ENCODE assay signal across 27 cellular contexts in the genomic region with DNA sequence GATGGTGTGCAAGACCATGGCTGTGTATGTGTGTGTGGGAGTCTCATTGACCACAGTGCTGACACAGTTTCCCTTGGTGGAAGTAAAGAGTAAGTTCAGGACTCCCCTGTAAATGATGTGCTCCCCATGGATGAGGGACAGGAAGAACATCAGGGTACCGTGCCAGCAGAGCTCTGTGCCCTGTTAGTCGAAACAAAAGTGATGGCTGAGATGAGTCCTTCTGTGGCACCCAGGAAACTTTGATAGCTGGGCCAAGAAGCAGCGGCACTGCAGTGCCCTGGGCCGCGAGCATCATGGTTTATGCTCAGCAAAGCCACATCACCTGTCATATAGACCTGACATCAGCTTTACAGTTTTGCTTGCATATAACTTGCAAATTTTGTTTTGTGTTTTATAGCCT.
"Had no signal": no experiment of that assay in that cellular context is flagged by ENCODE, and none has a peak within 500 bp of the region (broad histone marks: within the 10 kb centered on the region; RNA-seq: fewer than 3 reads in every experiment).

No MANE protein-coding gene starts in this region.

- H3K36me3 Mint-ChIP-seq: stimulated activated memory B cell treated with anti-CD40 and anti-IgM and Interleukin-4, amounts not matched to agents 10 μg/mL and 1 μg/mL and 100 μg/mL, for 72 hours had no signal

- H3K27me3 Mint-ChIP-seq: stimulated activated memory B cell treated with anti-CD40 and anti-IgM and Interleukin-4, amounts not matched to agents 10 μg/mL and 1 μg/mL and 100 μg/mL, for 72 hours had no signal

- H3K4me3 Mint-ChIP-seq: activated CD4-positive, alpha-beta memory T cell treated with anti-CD3 and anti-CD28 coated beads, Interleukin-2, amount 10 ng/mL, durations not matched to agents 7 days and 5 days; activated CD4-positive, alpha-beta T cell treated with anti-CD3 and anti-CD28 coated beads, Interleukin-2, amount 10 ng/mL, durations not matched to agents 24 days and 14 days; activated T-cell treated with anti-CD3 and anti-CD28 coated beads, Interleukin-2, amount 50 U/mL, for 24 hours; nephron; stimulated activated memory B cell treated with anti-CD40 and anti-IgM and Interleukin-4, amounts not matched to agents 10 μg/mL and 1 μg/mL and 100 μg/mL, for 72 hours; stimulated activated naive CD8-positive, alpha-beta T cell treated with anti-CD3 and anti-CD28 coated beads, Interleukin-15, amount 100 ng/mL, for 72 hours had no signal

- H3K27ac Mint-ChIP-seq: activated CD4-positive, alpha-beta memory T cell treated with anti-CD3 and anti-CD28 coated beads, Interleukin-2, amount 10 ng/mL, durations not matched to agents 7 days and 5 days; activated CD4-positive, alpha-beta T cell treated with anti-CD3 and anti-CD28 coated beads, Interleukin-2, amount 10 ng/mL, durations not matched to agents 24 days and 14 days; activated T-cell treated with anti-CD3 and anti-CD28 coated beads, Interleukin-2, amount 50 U/mL, for 24 hours; stimulated activated memory B cell treated with anti-CD40 and anti-IgM and Interleukin-4, amounts not matched to agents 10 μg/mL and 1 μg/mL and 100 μg/mL, for 72 hours; stimulated activated naive CD8-positive, alpha-beta T cell treated with anti-CD3 and anti-CD28 coated beads, Interleukin-15, amount 100 ng/mL, for 72 hours had no signal

- H3K4me3 ChIP-seq: colonic mucosa, esophagus squamous epithelium, left lung, lower lobe of right lung, pancreas, prostate gland, skin epidermis, thyroid gland had no signal

- H3K9me3 ChIP-seq: colonic mucosa, esophagus squamous epithelium, left lung, lower lobe of right lung, neutrophil, pancreas, prostate gland, thyroid gland had no signal

- H3K4me1 ChIP-seq: colonic mucosa, left lung, lower lobe of right lung, pancreas, prostate gland, thyroid gland had no signal

- H3K27me3 ChIP-seq: colonic mucosa, esophagus squamous epithelium, left lung, neutrophil, pancreas, thyroid gland had no signal

- DNase-seq: activated CD4-positive, alpha-beta memory T cell treated with anti-CD3 and anti-CD28 coated beads, Interleukin-2, amount 10 ng/mL, durations not matched to agents 7 days and 5 days; activated CD4-positive, alpha-beta T cell treated with anti-CD3 and anti-CD28 coated beads, Interleukin-2, amount 10 ng/mL, durations not matched to agents 24 days and 14 days; activated CD8-positive, alpha-beta memory T cell treated with anti-CD3 and anti-CD28 coated beads, Interleukin-2, amount 50 U/mL, for 48 hours; activated gamma-delta T cell treated with Interleukin-2 at 50 U/mL for 16 hours; activated naive CD4-positive, alpha-beta T cell treated with anti-CD3 and anti-CD28 coated beads, Interleukin-2, amount 50 U/mL, for 16 hours; activated T-cell treated with anti-CD3 and anti-CD28 coated beads, Interleukin-2, amount 50 U/mL, for 24 hours; colonic mucosa; effector CD8-positive, alpha-beta T cell; esophagus squamous epithelium; left lung; lower lobe of right lung; pancreas; retina; stimulated activated CD4-positive, alpha-beta T cell treated with anti-CD3 and anti-CD28 coated beads, Interleukin-4, amount 100 ng/mL, for 4 hours; stimulated activated CD8-positive, alpha-beta memory T cell treated with anti-CD3 and anti-CD28 coated beads, Interleukin-4, amount 100 ng/mL, for 48 hours; stimulated activated naive CD8-positive, alpha-beta T cell treated with anti-CD3 and anti-CD28 coated beads, Interleukin-15, amount 100 ng/mL, for 72 hours; substantia nigra; thyroid gland had no signal

- H3K36me3 ChIP-seq: colonic mucosa, esophagus squamous epithelium, left lung, lower lobe of right lung, neutrophil, pancreas, prostate gland, thyroid gland had no signal

- FAIRE-seq: endometrium, frontal cortex, islet of Langerhans, pancreas had no signal

- ATAC-seq: activated CD4-positive, CD25-positive, alpha-beta regulatory T cell treated with anti-CD3 and anti-CD28 coated beads, Interleukin-2, amount 50 U/mL, for 24 hours; left lung; lower lobe of right lung; pancreas; stimulated activated memory B cell treated with anti-CD40 and anti-IgM and Interleukin-4, amounts not matched to agents 10 μg/mL and 1 μg/mL and 100 μg/mL, for 72 hours; stimulated activated naive CD8-positive, alpha-beta T cell treated with anti-CD3 and anti-CD28 coated beads, Interleukin-15, amount 100 ng/mL, for 72 hours had no signal

- H3K27ac ChIP-seq: colonic mucosa, left lung, lower lobe of right lung, neutrophil, pancreas, prostate gland, skin epidermis, thyroid gland had no signal

- H3K9me3 Mint-ChIP-seq: activated CD4-positive, alpha-beta memory T cell treated with anti-CD3 and anti-CD28 coated beads, Interleukin-2, amount 10 ng/mL, durations not matched to agents 7 days and 5 days; activated CD4-positive, alpha-beta T cell treated with anti-CD3 and anti-CD28 coated beads, Interleukin-2, amount 10 ng/mL, durations not matched to agents 24 days and 14 days; activated T-cell treated with anti-CD3 and anti-CD28 coated beads, Interleukin-2, amount 50 U/mL, for 24 hours; stimulated activated memory B cell treated with anti-CD40 and anti-IgM and Interleukin-4, amounts not matched to agents 10 μg/mL and 1 μg/mL and 100 μg/mL, for 72 hours; stimulated activated naive CD8-positive, alpha-beta T cell treated with anti-CD3 and anti-CD28 coated beads, Interleukin-15, amount 100 ng/mL, for 72 hours had no signal

- H3K4me1 Mint-ChIP-seq: activated CD4-positive, alpha-beta memory T cell treated with anti-CD3 and anti-CD28 coated beads, Interleukin-2, amount 10 ng/mL, durations not matched to agents 7 days and 5 days; activated CD4-positive, alpha-beta T cell treated with anti-CD3 and anti-CD28 coated beads, Interleukin-2, amount 10 ng/mL, durations not matched to agents 24 days and 14 days; stimulated activated memory B cell treated with anti-CD40 and anti-IgM and Interleukin-4, amounts not matched to agents 10 μg/mL and 1 μg/mL and 100 μg/mL, for 72 hours; stimulated activated naive CD8-positive, alpha-beta T cell treated with anti-CD3 and anti-CD28 coated beads, Interleukin-15, amount 100 ng/mL, for 72 hours had no signal
